ENCODE assay signal across 29 cellular contexts in genomic region chr7:153530441-153530840, GRCh38.
"Had no signal": no experiment of that assay in that cellular context is flagged by ENCODE, and none has a peak within 500 bp of the region (broad histone marks: within the 10 kb centered on the region; RNA-seq: fewer than 3 reads in every experiment).

No MANE protein-coding gene starts in this region.

- H3K27ac Mint-ChIP-seq: activated B cell treated with CpG ODN at 0.5 μM for 24 hours; activated CD8-positive, alpha-beta T cell treated with anti-CD3 and anti-CD28 coated beads for 36 hours; activated naive CD4-positive, alpha-beta T cell treated with anti-CD3 and anti-CD28 coated beads, Interleukin-2, amount 10 ng/mL, durations not matched to agents 7 days and 5 days; activated naive CD4-positive, alpha-beta T cell treated with anti-CD3 and anti-CD28 coated beads, Interleukin-2, amount 50 U/mL, for 72 hours; activated naive CD8-positive, alpha-beta T cell treated with anti-CD3 and anti-CD28 coated beads, Interleukin-2, amount 10 ng/mL, durations not matched to agents 7 days and 5 days; activated T-helper 1 cell treated with anti-CD3 and anti-CD28 coated beads, Interleukin-12 subunit alpha, Interleukin-12 subunit beta, Interleukin-2, Interleukin-4 antibody, amounts not matched to agents 30 ng/mL and 10 ng/mL and 1 ng/mL, durations not matched to agents 14 hours and 24 hours and 36 hours; brain; T-helper 17 cell; T-helper 2 cell treated with Interferon-gamma antibody and Interleukin-4, amounts not matched to agents 5 μg/mL and 100 μg/mL, for 36 hours had no signal

- H3K9me3 ChIP-seq: ascending aorta, breast epithelium, colonic mucosa had no signal

- H3K27me3 Mint-ChIP-seq: activated B cell treated with CpG ODN at 0.5 μM for 24 hours; activated CD8-positive, alpha-beta T cell treated with anti-CD3 and anti-CD28 coated beads for 36 hours; activated naive CD4-positive, alpha-beta T cell treated with anti-CD3 and anti-CD28 coated beads, Interleukin-2, amount 10 ng/mL, durations not matched to agents 7 days and 5 days; activated naive CD8-positive, alpha-beta T cell treated with anti-CD3 and anti-CD28 coated beads, Interleukin-2, amount 10 ng/mL, durations not matched to agents 7 days and 5 days; T-helper 17 cell had no signal

- H3K27me3 ChIP-seq: ascending aorta, breast epithelium, cardiac muscle cell, colonic mucosa had no signal

- H3K36me3 Mint-ChIP-seq: activated naive CD4-positive, alpha-beta T cell treated with anti-CD3 and anti-CD28 coated beads, Interleukin-2, amount 10 ng/mL, durations not matched to agents 7 days and 5 days; activated naive CD8-positive, alpha-beta T cell treated with anti-CD3 and anti-CD28 coated beads, Interleukin-2, amount 10 ng/mL, durations not matched to agents 7 days and 5 days; brain had no signal

- H3K27ac ChIP-seq: ascending aorta, breast epithelium, cardiac muscle cell, colonic mucosa, epithelial cell of prostate, WERI-Rb-1 had no signal

- H3K4me1 ChIP-seq: ascending aorta, breast epithelium, colonic mucosa had no signal

- H3K4me3 ChIP-seq: ascending aorta, breast epithelium, cardiac muscle cell, colonic mucosa had no signal

- H3K36me3 ChIP-seq: ascending aorta, breast epithelium, cardiac muscle cell, colonic mucosa, WERI-Rb-1 had no signal

- DNase-seq: activated B cell treated with CpG ODN at 0.5 μM for 24 hours; activated CD4-positive, alpha-beta T cell treated with anti-CD3 and anti-CD28 coated beads for 48 hours; activated CD4-positive, alpha-beta T cell treated with anti-CD3 and anti-CD28 coated beads, Interleukin-2, amount 50 U/mL, for 1 hour; activated CD4-positive, alpha-beta T cell treated with anti-CD3 and anti-CD28 coated beads, Interleukin-2, amount 50 U/mL, for 48 hours; activated CD8-positive, alpha-beta memory T cell treated with anti-CD3 and anti-CD28 coated beads for 24 hours; activated CD8-positive, alpha-beta T cell treated with anti-CD3 and anti-CD28 coated beads for 36 hours; activated gamma-delta T cell; activated naive CD4-positive, alpha-beta T cell; activated naive CD4-positive, alpha-beta T cell treated with anti-CD3 and anti-CD28 coated beads, Interleukin-2, amount 10 ng/mL, durations not matched to agents 7 days and 5 days; activated naive CD8-positive, alpha-beta T cell treated with anti-CD3 and anti-CD28 coated beads, Interleukin-2, amount 10 ng/mL, durations not matched to agents 7 days and 5 days; activated T-cell treated with anti-CD3 and anti-CD28 coated beads, Interleukin-2, amount 50 U/mL, for 48 hours; central memory CD4-positive, alpha-beta T cell; colonic mucosa; effector CD8-positive, alpha-beta T cell; foreskin fibroblast; head of caudate nucleus; T-helper 1 cell; T-helper 17 cell; T1000; WERI-Rb-1 had no signal

- ATAC-seq: activated CD4-positive, CD25-positive, alpha-beta regulatory T cell treated with anti-CD3 and anti-CD28 coated beads, Interleukin-2, amount 50 U/mL, for 24 hours; activated CD8-positive, alpha-beta T cell treated with anti-CD3 and anti-CD28 coated beads for 36 hours; activated naive CD4-positive, alpha-beta T cell treated with anti-CD3 and anti-CD28 coated beads, Interleukin-2, amount 50 U/mL, for 72 hours; T-helper 17 cell had no signal

- H3K4me3 Mint-ChIP-seq: activated B cell treated with CpG ODN at 0.5 μM for 24 hours; activated CD8-positive, alpha-beta T cell treated with anti-CD3 and anti-CD28 coated beads for 36 hours; activated naive CD4-positive, alpha-beta T cell treated with anti-CD3 and anti-CD28 coated beads, Interleukin-2, amount 10 ng/mL, durations not matched to agents 7 days and 5 days; activated naive CD8-positive, alpha-beta T cell treated with anti-CD3 and anti-CD28 coated beads, Interleukin-2, amount 10 ng/mL, durations not matched to agents 7 days and 5 days; activated T-helper 1 cell treated with anti-CD3 and anti-CD28 coated beads, Interleukin-12 subunit alpha, Interleukin-12 subunit beta, Interleukin-2, Interleukin-4 antibody, amounts not matched to agents 30 ng/mL and 10 ng/mL and 1 ng/mL, durations not matched to agents 14 hours and 24 hours and 36 hours; brain; T-helper 17 cell; T-helper 2 cell treated with Interferon-gamma antibody and Interleukin-4, amounts not matched to agents 5 μg/mL and 100 μg/mL, for 36 hours had no signal

- H3K4me1 Mint-ChIP-seq: activated B cell treated with CpG ODN at 0.5 μM for 24 hours; activated naive CD4-positive, alpha-beta T cell treated with anti-CD3 and anti-CD28 coated beads, Interleukin-2, amount 10 ng/mL, durations not matched to agents 7 days and 5 days; activated naive CD8-positive, alpha-beta T cell treated with anti-CD3 and anti-CD28 coated beads, Interleukin-2, amount 10 ng/mL, durations not matched to agents 7 days and 5 days; brain; T-helper 17 cell had no signal
